ENCODE assay signal across 1 cellular context in the genomic region with DNA sequence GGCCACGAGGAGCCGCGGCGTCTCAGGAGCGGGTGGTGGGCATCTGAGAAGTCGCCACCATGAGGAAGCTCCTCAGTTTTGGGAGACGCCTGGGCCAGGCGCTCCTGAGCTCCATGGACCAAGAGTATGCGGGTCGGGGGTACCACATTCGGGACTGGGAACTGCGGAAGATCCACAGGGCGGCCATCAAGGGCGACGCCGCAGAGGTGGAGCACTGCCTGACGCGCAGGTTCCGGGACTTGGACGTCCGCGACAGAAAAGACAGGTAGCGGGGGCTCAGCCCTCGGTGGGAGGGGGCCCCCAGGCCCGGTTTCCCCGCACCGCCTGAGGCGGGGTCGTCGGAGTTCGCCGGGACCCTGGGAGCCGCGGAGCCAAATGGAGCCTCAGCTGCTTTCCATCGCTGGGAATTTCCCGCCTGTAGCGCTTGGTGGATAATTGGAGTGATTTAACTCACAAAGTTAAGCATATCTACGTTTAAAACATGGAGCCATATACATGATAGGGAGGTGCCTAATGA.
TF ChIP-seq lines count a peak whose summit lies in the region.

No MANE protein-coding gene starts in this region.

TF ChIP-seq in HepG2, 621 proteins besides CTCF, POLR2A, EP300 and RAD21 (continued from another document):
- TF ChIP-seq, protein P1, sequence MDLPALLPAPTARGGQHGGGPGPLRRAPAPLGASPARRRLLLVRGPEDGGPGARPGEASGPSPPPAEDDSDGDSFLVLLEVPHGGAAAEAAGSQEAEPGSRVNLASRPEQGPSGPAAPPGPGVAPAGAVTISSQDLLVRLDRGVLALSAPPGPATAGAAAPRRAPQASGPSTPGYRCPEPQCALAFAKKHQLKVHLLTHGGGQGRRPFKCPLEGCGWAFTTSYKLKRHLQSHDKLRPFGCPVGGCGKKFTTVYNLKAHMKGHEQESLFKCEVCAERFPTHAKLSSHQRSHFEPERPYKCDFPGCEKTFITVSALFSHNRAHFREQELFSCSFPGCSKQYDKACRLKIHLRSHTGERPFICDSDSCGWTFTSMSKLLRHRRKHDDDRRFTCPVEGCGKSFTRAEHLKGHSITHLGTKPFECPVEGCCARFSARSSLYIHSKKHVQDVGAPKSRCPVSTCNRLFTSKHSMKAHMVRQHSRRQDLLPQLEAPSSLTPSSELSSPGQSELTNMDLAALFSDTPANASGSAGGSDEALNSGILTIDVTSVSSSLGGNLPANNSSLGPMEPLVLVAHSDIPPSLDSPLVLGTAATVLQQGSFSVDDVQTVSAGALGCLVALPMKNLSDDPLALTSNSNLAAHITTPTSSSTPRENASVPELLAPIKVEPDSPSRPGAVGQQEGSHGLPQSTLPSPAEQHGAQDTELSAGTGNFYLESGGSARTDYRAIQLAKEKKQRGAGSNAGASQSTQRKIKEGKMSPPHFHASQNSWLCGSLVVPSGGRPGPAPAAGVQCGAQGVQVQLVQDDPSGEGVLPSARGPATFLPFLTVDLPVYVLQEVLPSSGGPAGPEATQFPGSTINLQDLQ (CRISPR knock-in tag; IDR thresholded peaks at IDR 0.05): no peak
- no peak for TF ChIP-seq ZNF343 (CRISPR knock-in tag; IDR thresholded peaks at IDR 0.05)
- TF ChIP-seq RFXANK (CRISPR knock-in tag; IDR thresholded peaks at IDR 0.05): no peak
- no peak for TF ChIP-seq FOXP1 (IDR thresholded peaks at IDR 0.05)
- no peak for TF ChIP-seq FOXP1 (CRISPR knock-in tag; IDR thresholded peaks at IDR 0.05)
- TF ChIP-seq RFX3 (CRISPR knock-in tag; IDR thresholded peaks at IDR 0.05): no peak
- no peak for TF ChIP-seq ZNF768 (CRISPR knock-in tag; IDR thresholded peaks at IDR 0.05)
- TF ChIP-seq, protein P2, sequence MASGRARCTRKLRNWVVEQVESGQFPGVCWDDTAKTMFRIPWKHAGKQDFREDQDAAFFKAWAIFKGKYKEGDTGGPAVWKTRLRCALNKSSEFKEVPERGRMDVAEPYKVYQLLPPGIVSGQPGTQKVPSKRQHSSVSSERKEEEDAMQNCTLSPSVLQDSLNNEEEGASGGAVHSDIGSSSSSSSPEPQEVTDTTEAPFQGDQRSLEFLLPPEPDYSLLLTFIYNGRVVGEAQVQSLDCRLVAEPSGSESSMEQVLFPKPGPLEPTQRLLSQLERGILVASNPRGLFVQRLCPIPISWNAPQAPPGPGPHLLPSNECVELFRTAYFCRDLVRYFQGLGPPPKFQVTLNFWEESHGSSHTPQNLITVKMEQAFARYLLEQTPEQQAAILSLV (CRISPR knock-in tag; IDR thresholded peaks at IDR 0.05; ENCODE audit: borderline replicate concordance): no peak
